Comparison of ENCODE assay signal across 24 cellular contexts in genomic region chr2:236599059-236599458, GRCh38.
"Had no signal": no experiment of that assay in that cellular context is flagged by ENCODE, and none has a peak within 500 bp of the region (broad histone marks: within the 10 kb centered on the region; RNA-seq: fewer than 3 reads in every experiment).

No MANE protein-coding gene starts in this region.

- H3K4me3 ChIP-seq: lower lobe of right lung, psoas muscle, skin epidermis, stomach, testis, thyroid gland, transverse colon, upper lobe of right lung had no signal

- H3K27me3 ChIP-seq: stomach, testis, thyroid gland, transverse colon, upper lobe of right lung had no signal

- DNase-seq: hypothalamus; immature natural killer cell; kidney; lower lobe of right lung; mammary epithelial cell; mesenchymal stem cell; naive thymus-derived CD8-positive, alpha-beta T cell; occipital lobe; psoas muscle; stimulated activated CD4-positive, alpha-beta T cell treated with anti-CD3 and anti-CD28 coated beads, Interleukin-12 subunit alpha, Interleukin-12 subunit beta, amount 100 ng/mL, for 4 hours; stimulated activated CD4-positive, alpha-beta T cell treated with anti-CD3 and anti-CD28 coated beads, Interleukin-15, amount 100 ng/mL, for 24 hours; stimulated activated CD4-positive, alpha-beta T cell treated with anti-CD3 and anti-CD28 coated beads, Interleukin-2, amount 100 ng/mL, for 24 hours; stimulated activated CD4-positive, alpha-beta T cell treated with anti-CD3 and anti-CD28 coated beads, Interleukin-4, amount 100 ng/mL, for 1 hour; stimulated activated naive B cell treated with anti-CD40 and anti-IgM and Interleukin-4, amounts not matched to agents 10 μg/mL and 1 μg/mL and 100 μg/mL, for 72 hours; stimulated activated naive CD8-positive, alpha-beta T cell treated with anti-CD3 and anti-CD28 coated beads, Interleukin-15, Interleukin-2, amounts not matched to agents 100 U/mL and 50 U/mL, for 24 hours; stomach; testis; thyroid gland; transverse colon; upper lobe of right lung had no signal

- H3K79me2 ChIP-seq: parathyroid adenoma had no signal

- ATAC-seq: lower lobe of right lung; naive thymus-derived CD8-positive, alpha-beta T cell; psoas muscle; sciatic nerve; stimulated activated naive B cell treated with anti-CD40 and anti-IgM and Interleukin-4, amounts not matched to agents 10 μg/mL and 1 μg/mL and 100 μg/mL, for 72 hours; stimulated activated naive CD8-positive, alpha-beta T cell treated with anti-CD3 and anti-CD28 coated beads, Interleukin-15, Interleukin-2, amounts not matched to agents 100 U/mL and 50 U/mL, for 24 hours; upper lobe of right lung had no signal

- H3K27ac ChIP-seq: lower lobe of right lung, neutrophil, parathyroid adenoma, psoas muscle, skin epidermis, stomach, testis, thyroid gland, transverse colon, upper lobe of right lung had no signal

- H3K36me3 ChIP-seq: lower lobe of right lung, neutrophil, stomach, thyroid gland, transverse colon, upper lobe of right lung had no signal

- H2AFZ ChIP-seq: parathyroid adenoma had no signal

- H3K9ac ChIP-seq: parathyroid adenoma had no signal

- H3K9me3 ChIP-seq: lower lobe of right lung, neutrophil, psoas muscle, stomach, testis, thyroid gland, transverse colon, upper lobe of right lung had no signal

- H3K4me1 ChIP-seq: lower lobe of right lung, parathyroid adenoma, psoas muscle, stomach, testis, transverse colon, upper lobe of right lung had no signal
